24 cellular contexts compared by ENCODE assay signal in the genomic region with DNA sequence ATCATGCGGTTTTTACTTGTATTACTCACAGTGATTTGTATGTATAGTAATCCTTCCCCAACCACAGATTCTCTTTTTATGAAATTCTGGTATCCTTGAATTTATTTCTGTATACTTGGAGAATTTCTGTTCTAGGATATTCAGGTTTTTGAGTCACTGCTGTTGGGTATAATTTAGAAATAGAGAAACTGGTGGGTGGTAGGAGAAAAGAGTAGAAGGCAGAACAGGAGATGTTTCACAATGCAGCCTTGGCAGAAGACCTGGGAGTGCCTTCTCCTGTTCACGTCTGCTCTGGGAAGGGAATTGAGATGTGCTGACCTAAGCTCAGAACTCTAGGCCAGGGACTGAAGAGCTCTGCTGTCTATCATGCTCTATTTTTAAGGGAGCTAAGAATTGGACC.
"Had no signal": no experiment of that assay in that cellular context is flagged by ENCODE, and none has a peak within 500 bp of the region (broad histone marks: within the 10 kb centered on the region; RNA-seq: fewer than 3 reads in every experiment).

No MANE protein-coding gene starts in this region.

- H3K4me1 ChIP-seq: adrenal gland, foreskin keratinocyte, heart right ventricle, tibial artery had no signal

- H3K27ac ChIP-seq: adrenal gland, cardiac muscle cell, foreskin keratinocyte, heart right ventricle, neutrophil, tibial artery, WERI-Rb-1 had no signal

- DNase-seq: activated CD4-positive, alpha-beta memory T cell treated with anti-CD3 and anti-CD28 coated beads for 36 hours; activated CD4-positive, alpha-beta T cell treated with anti-CD3 and anti-CD28 coated beads, Interleukin-2, amount 10 ng/mL, durations not matched to agents 24 days and 14 days; activated CD4-positive, CD25-positive, alpha-beta regulatory T cell treated with anti-CD3 and anti-CD28 coated beads, Interleukin-2, amount 50 U/mL, for 72 hours; activated CD8-positive, alpha-beta memory T cell treated with anti-CD3 and anti-CD28 coated beads, Interleukin-2, amount 50 U/mL, for 4 hours; activated effector memory CD4-positive, alpha-beta T cell treated with anti-CD3 and anti-CD28 coated beads, Interleukin-2, amount 50 U/mL, for 16 hours; activated naive CD4-positive, alpha-beta T cell treated with anti-CD3 and anti-CD28 coated beads for 36 hours; activated naive CD8-positive, alpha-beta T cell treated with anti-CD3 and anti-CD28 coated beads for 36 hours; activated T-cell treated with anti-CD3 and anti-CD28 coated beads, Interleukin-2, amount 50 U/mL, for 1 hour; adrenal gland; aorta; cortex of kidney; foreskin keratinocyte; heart right ventricle; left cardiac atrium; mammary epithelial cell; retina; small intestine; stimulated activated CD4-positive, alpha-beta T cell treated with anti-CD3 and anti-CD28 coated beads, Interleukin-4, amount 100 ng/mL, for 24 hours; substantia nigra; T-helper 9 cell; tibial artery; WERI-Rb-1 had no signal

- H3K4me3 ChIP-seq: adrenal gland, cardiac muscle cell, heart right ventricle, tibial artery had no signal

- H3K27me3 ChIP-seq: adrenal gland, cardiac muscle cell, foreskin keratinocyte, heart right ventricle, neutrophil, tibial artery had no signal

- H3K36me3 ChIP-seq: adrenal gland, cardiac muscle cell, heart right ventricle, neutrophil, tibial artery, WERI-Rb-1 had no signal

- H3K9me3 ChIP-seq: adrenal gland, heart right ventricle, neutrophil, tibial artery had no signal
